ENCODE assay signal across 1 cellular context in genomic region chr17:71118039-71118438, GRCh38.
TF ChIP-seq lines count a peak whose summit lies in the region.

No MANE protein-coding gene starts in this region.

TF ChIP-seq in GM12878, 131 proteins besides CTCF, POLR2A, EP300 and RAD21 (continued from another document):
- TF ChIP-seq ZNF592 (IDR thresholded peaks at IDR 0.05) (no peak), PAX8 (IDR thresholded peaks at IDR 0.05) (no peak), MXI1 (IDR thresholded peaks at IDR 0.05; ENCODE audit: low read depth, low read length) (no peak), CBFB (IDR thresholded peaks at IDR 0.05; ENCODE audit: low read depth) (no peak), ZNF384 (IDR thresholded peaks at IDR 0.05; ENCODE audit: borderline replicate concordance, low read depth, low read length) (no peak), STAT1 (conservative IDR thresholded peaks at IDR 0.05) (no peak), E2F8 (IDR thresholded peaks at IDR 0.05; ENCODE audit: low read depth, partially characterized antibody) (no peak), BHLHE40 (IDR thresholded peaks at IDR 0.05; ENCODE audit: borderline replicate concordance in 1 of 2, low read depth in 2 of 2, low read length in 1 of 2) (no peak), REST (IDR thresholded peaks at IDR 0.05; ENCODE audit: low read depth, low read length) (no peak), ZBTB11 (CRISPR knock-in tag; IDR thresholded peaks at IDR 0.05) (no peak), TARDBP (IDR thresholded peaks at IDR 0.05; ENCODE audit: borderline replicate concordance) (no peak), SP1 (IDR thresholded peaks at IDR 0.05; ENCODE audit: low read depth, low read length) (no peak), WRNIP1 (IDR thresholded peaks at IDR 0.05; ENCODE audit: borderline replicate concordance, low read depth, low read length) (no peak), E2F4 (IDR thresholded peaks at IDR 0.05; ENCODE audit: low read depth, low read length) (no peak), SUZ12 (IDR thresholded peaks at IDR 0.05; ENCODE audit: unreplicated experiment) (no peak), GATAD2B (conservative IDR thresholded peaks at IDR 0.05; ENCODE audit: low read depth) (no peak)
TF ChIP-seq in GM12878: peak in this region for 0.
